18 cellular contexts compared by ENCODE assay signal in genomic region chr2:129821445-129821844, GRCh38.
DNase-seq lines count a peak whose midpoint lies in the region; FAIRE-seq and TF ChIP-seq lines count a peak whose summit lies in the region.
"Had no signal": no experiment of that assay in that cellular context is flagged by ENCODE, and none has a peak within 500 bp of the region (broad histone marks: within the 10 kb centered on the region; RNA-seq: fewer than 3 reads in every experiment).

No MANE protein-coding gene starts in this region.

- no peaks in the 10 kb centered on the region for H3K23me2 ChIP-seq in H1 (ENCODE audit: low read depth, low read length)

- H3K27me3 ChIP-seq in H7 (ENCODE audit: control insufficient read depth, insufficient read depth, low read length): no peaks in the 10 kb centered on the region
- no peaks in the 10 kb centered on the region for H3K27me3 ChIP-seq in H1 (replicated peaks in 1 of 4; ENCODE audit: control insufficient read depth in 3 of 4, extremely low read depth in 1 of 4, insufficient read depth in 3 of 4, low read length in 3 of 4)
- no peaks in the 10 kb centered on the region for H3K27me3 ChIP-seq in testis

- no peak overlapping the region for H4K5ac ChIP-seq in H1 (ENCODE audit: insufficient read length, low read depth, low read length)

- H2BK20ac ChIP-seq in H1 (ENCODE audit: low read length): no peak overlapping the region

- H3K36me3 Mint-ChIP-seq in mesothelial cell of epicardium: peaks cover 10% of the 10 kb centered on the region
- H3K36me3 Mint-ChIP-seq: CD8-positive, alpha-beta T cell had no signal

- peak; percentile 53 for DNase-seq in H7
- DNase-seq in H1 (ENCODE audit: low read depth in 1 of 2, low spot score in 2 of 2): no peak
- DNase-seq in mesothelial cell of epicardium (ENCODE audit: low spot score in 2 of 2, unreplicated experiment in 2 of 2): no peak
- no peak for DNase-seq in testis
- no peak for DNase-seq in NOMO-1 treated with DMSO at 0.1 percent for 48 hours (lab: John Stamatoyannopoulos, UW; ENCODE audit: unreplicated experiment)
- no peak for DNase-seq in activated CD8-positive, alpha-beta memory T cell treated with anti-CD3 and anti-CD28 coated beads, Interleukin-2, amount 50 U/mL, for 4 hours
- DNase-seq in activated T-cell treated with anti-CD3 and anti-CD28 coated beads, Interleukin-2, amount 50 U/mL, for 48 hours: no peak
- DNase-seq: Calu3; CD8-positive, alpha-beta T cell; DMS79 treated with DMSO at 0.1 percent for 48 hours; HFFc6 had no signal

- no peak overlapping the region for H2BK12ac ChIP-seq in H1 (ENCODE audit: low read depth, low read length)

- H3K9me3 Mint-ChIP-seq in mesothelial cell of epicardium: peaks cover 6% of the 10 kb centered on the region
- H3K9me3 Mint-ChIP-seq: CD8-positive, alpha-beta T cell; IgD-negative memory B cell had no signal

- TF ChIP-seq RAD21 in H1 (IDR thresholded peaks at IDR 0.05 in 1 of 2, conservative IDR thresholded peaks at IDR 0.05 in 1 of 2; ENCODE audit: low read depth in 2 of 2, low read length in 2 of 2): 0 out of 4 replicates have a peak, but pooled peaks of 1 of the 2 experiments have one; percentile 12

- no peak overlapping the region for H2BK5ac ChIP-seq in H1 (ENCODE audit: low read depth, low read length)

- no peak overlapping the region for H2BK120ac ChIP-seq in H1 (replicated peaks; ENCODE audit: low read depth, low read length)

- no peak overlapping the region for H4K91ac ChIP-seq in H1 (replicated peaks; ENCODE audit: insufficient read length, low read length)

- no peaks in the 10 kb centered on the region for H4K20me1 ChIP-seq in H1 (replicated peaks in 1 of 2; ENCODE audit: control insufficient read depth in 1 of 2, insufficient read depth in 2 of 2, low read length in 2 of 2)
- H4K20me1 ChIP-seq: BLaER1 treated with 17β-estradiol and CSF1 and Interleukin-3, amounts not matched to agents 10 nM and 100 nM had no signal

- H3K79me1 ChIP-seq in H1 (ENCODE audit: low read depth, low read length): no peaks in the 10 kb centered on the region

- H3K4me3 ChIP-seq in H7 (ENCODE audit: insufficient read depth, low read depth, low read length) (no peak overlapping the region), H1 (ENCODE audit: extremely low read depth in 1 of 4, insufficient read depth in 2 of 4, low read depth in 3 of 4, low read length in 4 of 4) (no peak overlapping the region), testis (no peak overlapping the region)
- H3K4me3 ChIP-seq: BLaER1 treated with 17β-estradiol and CSF1 and Interleukin-3, amounts not matched to agents 10 nM and 100 nM; GM12878 had no signal

- H3K27ac Mint-ChIP-seq in mesothelial cell of epicardium: peak overlapping the region; percentile 39
- H3K27ac Mint-ChIP-seq: B cell; CD8-positive, alpha-beta T cell; HFFc6; IgD-negative memory B cell had no signal

- TF ChIP-seq CTCF in H1 (IDR thresholded peaks at IDR 0.05; ENCODE audit: control extremely low read depth in 1 of 3, insufficient read depth in 1 of 3, low read depth in 1 of 3, low read length in 3 of 3): no peak
- TF ChIP-seq CTCF in mesothelial cell of epicardium (IDR thresholded peaks at IDR 0.05; ENCODE audit: unreplicated experiment): no peak
- no peak for TF ChIP-seq CTCF in testis (IDR thresholded peaks at IDR 0.05)

- H3K4me3 Mint-ChIP-seq in mesothelial cell of epicardium: no peak overlapping the region
- H3K4me3 Mint-ChIP-seq: B cell; CD8-positive, alpha-beta T cell; HFFc6; IgD-negative memory B cell had no signal

- H3K36me3 ChIP-seq in H7 (replicated peaks; ENCODE audit: control insufficient read depth, insufficient read depth, low read length): no peaks in the 10 kb centered on the region
- H3K36me3 ChIP-seq in H1 (ENCODE audit: control insufficient read depth in 2 of 4, insufficient read depth in 4 of 4, low read length in 3 of 4): no peaks in the 10 kb centered on the region
- no peaks in the 10 kb centered on the region for H3K36me3 ChIP-seq in testis (ENCODE audit: low read depth, missing control alignments)
- H3K36me3 ChIP-seq: BLaER1 treated with 17β-estradiol and CSF1 and Interleukin-3, amounts not matched to agents 10 nM and 100 nM had no signal

- CTCF ChIA-PET in H1 (lab: Charles Lee; ENCODE audit: partially characterized antibody): interaction anchor here (0.8 to 1.3 kb wide), 4 partner anchors 19 to 69 kb away, joined by 3 read pairs; no protein-coding TSS in a partner anchor

- no peak for FAIRE-seq in H1 (lab: Jason Lieb, UNC)
- FAIRE-seq: GM12878, GM19239, H54, HepG2 had no signal

- H4K8ac ChIP-seq in H1 (ENCODE audit: extremely low read depth, insufficient read depth, low read length): peak overlapping the region; percentile 83; the same call in 1 of the 2 replicates

- no peak overlapping the region for H3K18ac ChIP-seq in H1 (ENCODE audit: extremely low read depth, low read length)

- H3K79me2 ChIP-seq in H1 (ENCODE audit: control insufficient read depth in 1 of 2, insufficient read depth in 2 of 2, low read length in 2 of 2): no peaks in the 10 kb centered on the region

- H3K4me1 Mint-ChIP-seq in mesothelial cell of epicardium: peaks cover 7% of the 10 kb centered on the region
- H3K4me1 Mint-ChIP-seq: B cell, IgD-negative memory B cell had no signal

- POLR2A ChIA-PET in H1 (lab: Charles Lee; ENCODE audit: partially characterized antibody): no interaction called here

- TF ChIP-seq POLR2A in H1 (IDR thresholded peaks at IDR 0.05; ENCODE audit: control extremely low read depth in 1 of 2, low read depth in 2 of 2, low read length in 2 of 2) (no peak), testis (IDR thresholded peaks at IDR 0.05) (no peak)

- no peak overlapping the region for H3K14ac ChIP-seq in H1 (ENCODE audit: insufficient read length)

- H2BK15ac ChIP-seq in H1 (ENCODE audit: low read length): no peak overlapping the region

- no peak overlapping the region for H3K4ac ChIP-seq in H1 (replicated peaks; ENCODE audit: insufficient read length, low read depth, low read length)

- WGBS in H1 (ENCODE audit: extremely low coverage in 1 of 2, insufficient coverage in 1 of 2, insufficient read length in 1 of 2, insufficient replicate concordance in 2 of 2, low coverage in 1 of 2, low lambda C conversion rate in 2 of 2, missing lambda C conversion rate in 1 of 2), 2 experiments: 78% methylated on average over 3 of the region's 4 CpGs; no CpG with 5 or more reads in 1 of the 2 experiments
- WGBS in testis, 2 donors: 54 to 67% methylated on average over 2 to 4 of the region's 4 CpGs

- H3K4me1 ChIP-seq in H1 (replicated peaks in 1 of 4; ENCODE audit: control insufficient read depth in 3 of 4, insufficient read depth in 4 of 4, low read length in 3 of 4) (peaks cover 0 to 2% (median 0%) of the 10 kb centered on the region in 4 experiments; a peak in 1 of 7 replicates), testis (peaks cover 17% of the 10 kb centered on the region)
- H3K4me1 ChIP-seq: BLaER1 treated with 17β-estradiol and CSF1 and Interleukin-3, amounts not matched to agents 10 nM and 100 nM had no signal

- H3K23ac ChIP-seq in H1 (ENCODE audit: insufficient read length): no peak overlapping the region

- no peak overlapping the region for H3K9ac ChIP-seq in H1 (replicated peaks in 1 of 4; ENCODE audit: extremely low read depth in 1 of 4, low read depth in 3 of 4, low read length in 3 of 4)
- H3K9ac ChIP-seq: BLaER1 treated with 17β-estradiol and CSF1 and Interleukin-3, amounts not matched to agents 10 nM and 100 nM had no signal

- no peak overlapping the region for H3K4me2 ChIP-seq in H1 (ENCODE audit: insufficient read depth in 1 of 2, low read depth in 2 of 2, low read length in 2 of 2)
- H3K4me2 ChIP-seq: BLaER1 treated with 17β-estradiol and CSF1 and Interleukin-3, amounts not matched to agents 10 nM and 100 nM had no signal

- H3K56ac ChIP-seq in H1 (replicated peaks; ENCODE audit: insufficient read length, low read depth, low read length): no peak overlapping the region

- H3K9me3 ChIP-seq in H1 (ENCODE audit: insufficient read depth in 2 of 2, low read depth in 1 of 2, low read length in 1 of 2): peaks cover 3 to 11% of the 10 kb centered on the region in 2 experiments; a peak in 2 of 4 replicates
- no peaks in the 10 kb centered on the region for H3K9me3 ChIP-seq in testis
- H3K9me3 ChIP-seq: BLaER1 treated with 17β-estradiol and CSF1 and Interleukin-3, amounts not matched to agents 10 nM and 100 nM had no signal

- intact Hi-C loops in testis (cut with DNase I; ENCODE audit: low total_unique reads): no loop called here

- no peaks in the 10 kb centered on the region for H3K27me3 Mint-ChIP-seq in mesothelial cell of epicardium (ENCODE audit: low read depth)

- H3K27ac ChIP-seq in H1 (ENCODE audit: low read depth, low read length) (no peak overlapping the region), testis (peak overlapping the region; percentile 33)
- H3K27ac ChIP-seq: BLaER1 treated with 17β-estradiol and CSF1 and Interleukin-3, amounts not matched to agents 10 nM and 100 nM had no signal

- H2AK5ac ChIP-seq in H1 (ENCODE audit: low read depth, low read length): no peak overlapping the region

- peak overlapping the region; percentile 23; the same call in 1 of the 2 replicates for H2AFZ ChIP-seq in H1 (ENCODE audit: low read length)

- no peak for TF ChIP-seq EP300 in H1 (IDR thresholded peaks at IDR 0.05; ENCODE audit: borderline replicate concordance in 1 of 2, low read depth in 2 of 2, low read length in 2 of 2)

TF ChIP-seq in H1, 55 proteins besides CTCF, POLR2A, EP300 and RAD21:
- peak; percentile 43; the same call in 1 of the 2 replicates for TF ChIP-seq TEAD4 (IDR thresholded peaks at IDR 0.05; ENCODE audit: low read depth, low read length)
- TF ChIP-seq KDM1A (IDR thresholded peaks at IDR 0.05; ENCODE audit: borderline replicate concordance, low read length): no peak
TF ChIP-seq in H1: peak in this region for 1.
